In the genomic region with DNA sequence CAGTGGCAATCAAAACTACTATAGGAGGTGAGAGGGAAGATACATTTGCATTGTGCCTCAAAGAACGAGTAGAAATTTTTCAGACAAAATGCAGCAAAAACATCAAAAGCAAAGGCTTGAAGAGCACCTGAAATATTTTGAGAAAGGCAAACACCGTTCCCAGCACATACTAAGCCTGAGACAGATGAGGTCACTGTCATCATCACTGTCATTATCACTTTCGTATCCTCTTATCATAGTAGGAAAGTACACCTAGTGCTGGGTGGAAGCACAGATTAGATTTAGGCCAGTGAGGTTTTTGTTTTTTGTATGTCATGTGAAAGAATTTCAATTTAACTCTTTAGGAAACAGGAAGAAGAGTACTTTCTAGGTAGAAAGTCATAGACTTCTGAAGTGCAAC, we compare ENCODE assay signal across 16 cellular contexts.
"Had no signal": no experiment of that assay in that cellular context is flagged by ENCODE, and none has a peak within 500 bp of the region (broad histone marks: within the 10 kb centered on the region; RNA-seq: fewer than 3 reads in every experiment).

No MANE protein-coding gene starts in this region.

- H3K4me1 ChIP-seq: esophagus muscularis mucosa, foreskin keratinocyte, gastroesophageal sphincter, heart right ventricle, left lung, lower lobe of right lung had no signal

- H3K4me3 ChIP-seq: coronary artery, dorsolateral prefrontal cortex, esophagus muscularis mucosa, gastroesophageal sphincter, heart right ventricle, left lung, lower lobe of right lung had no signal

- DNase-seq: dermis blood vessel endothelial cell; dorsolateral prefrontal cortex; effector CD4-positive, alpha-beta T cell; effector memory CD4-positive, alpha-beta T cell; foreskin keratinocyte; head of caudate nucleus; heart right ventricle; hippocampal formation; left cardiac atrium; left lung; lower lobe of right lung; mesenchymal stem cell; midbrain had no signal

- ATAC-seq: foreskin keratinocyte, gastroesophageal sphincter, left lung, lower lobe of right lung had no signal

- H3K36me3 ChIP-seq: esophagus muscularis mucosa, gastroesophageal sphincter, heart right ventricle, left lung, lower lobe of right lung had no signal

- H3K27ac ChIP-seq: coronary artery, dorsolateral prefrontal cortex, esophagus muscularis mucosa, foreskin keratinocyte, gastroesophageal sphincter, heart right ventricle, left lung, lower lobe of right lung had no signal

- H3K27me3 ChIP-seq: dorsolateral prefrontal cortex, esophagus muscularis mucosa, foreskin keratinocyte, gastroesophageal sphincter, heart right ventricle, left lung had no signal

- H3K9me3 ChIP-seq: esophagus muscularis mucosa, gastroesophageal sphincter, lower lobe of right lung had no signal
